In the genomic region with DNA sequence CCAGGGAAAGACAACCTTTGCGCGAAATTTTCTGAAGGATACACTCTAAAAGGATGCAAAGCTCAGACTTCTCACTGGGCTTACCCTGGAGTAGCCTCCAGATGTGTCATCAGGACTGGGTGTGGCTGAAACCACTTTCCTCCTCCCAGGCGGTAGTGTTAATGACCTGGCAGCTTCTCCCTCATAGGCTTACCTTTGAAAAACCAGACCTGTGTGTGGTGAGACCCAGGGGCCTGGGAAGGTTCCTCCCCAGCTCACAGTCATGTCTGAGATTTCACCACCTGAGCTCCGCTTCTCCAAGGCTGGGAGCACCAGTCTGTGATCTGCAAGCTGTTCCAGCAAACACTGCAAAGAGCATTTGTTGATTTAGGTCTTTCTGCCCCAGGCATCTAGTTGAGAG, we compare ENCODE assay signal across 12 cellular contexts.
DNase-seq lines count a peak whose midpoint lies in the region; ATAC-seq and TF ChIP-seq lines count a peak whose summit lies in the region.
"Had no signal": no experiment of that assay in that cellular context is flagged by ENCODE, and none has a peak within 500 bp of the region (broad histone marks: within the 10 kb centered on the region; RNA-seq: fewer than 3 reads in every experiment).

No MANE protein-coding gene starts in this region.

- no peak overlapping the region for H3K4me3 Mint-ChIP-seq in MCF 10A (ENCODE audit: unreplicated experiment)
- H3K4me3 Mint-ChIP-seq: naive B cell; stimulated activated naive B cell treated with anti-CD40 and anti-IgM and Interleukin-4, amounts not matched to agents 10 μg/mL and 1 μg/mL and 100 μg/mL, for 72 hours had no signal

- no peak overlapping the region for H3K27ac Mint-ChIP-seq in MCF 10A (ENCODE audit: low read depth, unreplicated experiment)
- H3K27ac Mint-ChIP-seq: stimulated activated naive B cell treated with anti-CD40 and anti-IgM and Interleukin-4, amounts not matched to agents 10 μg/mL and 1 μg/mL and 100 μg/mL, for 72 hours had no signal

- no peak overlapping the region for H3K9ac ChIP-seq in Karpas-422 (ENCODE audit: low read length)
- H3K9ac ChIP-seq: BLaER1 had no signal

- H3K9me3 ChIP-seq in breast epithelium (no peaks in the 10 kb centered on the region), stomach (no peaks in the 10 kb centered on the region), Karpas-422 (ENCODE audit: low read length) (no peaks in the 10 kb centered on the region)
- H3K9me3 ChIP-seq: ascending aorta, BLaER1 had no signal

- no TSS peak for BruUV-seq in MCF 10A (replicated peaks; lab: Mats Ljungman, UMichigan)

- H3K4me1 ChIP-seq in breast epithelium (no peaks in the 10 kb centered on the region), stomach (peaks cover 0 to 8% (median 5%) of the 10 kb centered on the region in 4 donors), Karpas-422 (ENCODE audit: low read length) (peaks cover 6% of the 10 kb centered on the region)
- H3K4me1 ChIP-seq: ascending aorta had no signal

- H3K4me2 ChIP-seq in Karpas-422 (ENCODE audit: low read depth, low read length, poor library complexity, severe bottlenecking): no peak overlapping the region
- H3K4me2 ChIP-seq: BLaER1 had no signal

- no peak for TF ChIP-seq EP300 in stomach (IDR thresholded peaks at IDR 0.05)

- H3K36me3 Mint-ChIP-seq in MCF 10A (ENCODE audit: insufficient read depth, unreplicated experiment): peaks cover 20% of the 10 kb centered on the region
- H3K36me3 Mint-ChIP-seq: naive B cell; stimulated activated naive B cell treated with anti-CD40 and anti-IgM and Interleukin-4, amounts not matched to agents 10 μg/mL and 1 μg/mL and 100 μg/mL, for 72 hours had no signal

- no peak overlapping the region for H3K27ac ChIP-seq in breast epithelium
- H3K27ac ChIP-seq in stomach: no peak overlapping the region
- no peak overlapping the region for H3K27ac ChIP-seq in Karpas-422 (ENCODE audit: low read length)
- H3K27ac ChIP-seq: ascending aorta, BLaER1 had no signal

- peaks cover 9% of the 10 kb centered on the region for H3K4me1 Mint-ChIP-seq in MCF 10A (ENCODE audit: insufficient read depth, unreplicated experiment)

- no peaks in the 10 kb centered on the region for H4K20me1 ChIP-seq in Karpas-422 (ENCODE audit: insufficient read depth, low read depth, low read length)
- H4K20me1 ChIP-seq: BLaER1 had no signal

- H3K9me3 Mint-ChIP-seq in MCF 10A (ENCODE audit: unreplicated experiment): no peaks in the 10 kb centered on the region
- H3K9me3 Mint-ChIP-seq: naive B cell; stimulated activated naive B cell treated with anti-CD40 and anti-IgM and Interleukin-4, amounts not matched to agents 10 μg/mL and 1 μg/mL and 100 μg/mL, for 72 hours had no signal

- no peaks in the 10 kb centered on the region for H3K27me3 Mint-ChIP-seq in MCF 10A (ENCODE audit: insufficient read depth, unreplicated experiment)
- H3K27me3 Mint-ChIP-seq: naive B cell; stimulated activated naive B cell treated with anti-CD40 and anti-IgM and Interleukin-4, amounts not matched to agents 10 μg/mL and 1 μg/mL and 100 μg/mL, for 72 hours had no signal

- DNase-seq in MCF 10A (ENCODE audit: unreplicated experiment): peak; percentile 72
- DNase-seq in breast epithelium (ENCODE audit: low spot score in 2 of 2): no peak
- DNase-seq in NCI-H146 treated with DMSO at 0.1 percent for 48 hours (lab: John Stamatoyannopoulos, UW; ENCODE audit: unreplicated experiment): peak; percentile 30
- DNase-seq in epithelial cell of esophagus (ENCODE audit: low read depth): peak; percentile 96
- DNase-seq in stomach: peak; percentile 32
- DNase-seq in NCI-H2107 treated with DMSO at 0.1 percent for 48 hours (lab: John Stamatoyannopoulos, UW; ENCODE audit: unreplicated experiment): no peak
- DNase-seq in Karpas-422: no peak
- DNase-seq: naive B cell; stimulated activated naive B cell treated with anti-CD40 and anti-IgM and Interleukin-4, amounts not matched to agents 10 μg/mL and 1 μg/mL and 100 μg/mL, for 72 hours had no signal

- no peak overlapping the region for H3K4me3 ChIP-seq in breast epithelium
- H3K4me3 ChIP-seq in epithelial cell of esophagus (ENCODE audit: low read length): no peak overlapping the region
- no peak overlapping the region for H3K4me3 ChIP-seq in stomach
- no peak overlapping the region for H3K4me3 ChIP-seq in Karpas-422 (ENCODE audit: low read length)
- H3K4me3 ChIP-seq: ascending aorta, BLaER1 had no signal

- H3K27me3 ChIP-seq in breast epithelium: no peaks in the 10 kb centered on the region
- no peaks in the 10 kb centered on the region for H3K27me3 ChIP-seq in stomach
- no peaks in the 10 kb centered on the region for H3K27me3 ChIP-seq in Karpas-422 (ENCODE audit: low read length)
- H3K27me3 ChIP-seq: ascending aorta, BLaER1 had no signal

- CTCF ChIA-PET in MCF 10A (lab: Yijun Ruan, JAX): interaction anchor here (0.6 to 1.2 kb wide), 4 partner anchors 48 to 753 kb away, joined by 3 read pairs; no protein-coding TSS in a partner anchor

- 55 to 73% (median 71%) methylated on average over 4 of the region's 4 CpGs for WGBS in stomach, 5 donors

- H3K79me2 ChIP-seq in Karpas-422 (ENCODE audit: low read length): no peaks in the 10 kb centered on the region

- TF ChIP-seq POLR2A in breast epithelium (IDR thresholded peaks at IDR 0.05): no peak
- no peak for TF ChIP-seq POLR2A in stomach (IDR thresholded peaks at IDR 0.05)

- POLR2A ChIA-PET in MCF 10A (lab: Yijun Ruan, JAX): no interaction called here

- H3K9me2 ChIP-seq in Karpas-422 (replicated peaks; ENCODE audit: insufficient read depth, low read length): no peaks in the 10 kb centered on the region

- no peak overlapping the region for H2AFZ ChIP-seq in Karpas-422 (ENCODE audit: low read length)

- ATAC-seq in HG03520 (IDR thresholded peaks at IDR 0.05; ENCODE audit: unreplicated experiment): no peak
- ATAC-seq: stimulated activated naive B cell treated with anti-CD40 and anti-IgM and Interleukin-4, amounts not matched to agents 10 μg/mL and 1 μg/mL and 100 μg/mL, for 72 hours had no signal

- TF ChIP-seq CTCF in MCF 10A (IDR thresholded peaks at IDR 0.05; ENCODE audit: unreplicated experiment) (no peak), breast epithelium (IDR thresholded peaks at IDR 0.05) (no peak), epithelial cell of esophagus (IDR thresholded peaks at IDR 0.05; ENCODE audit: insufficient read depth, low read depth, low read length, missing control alignments) (no peak), stomach (IDR thresholded peaks at IDR 0.05) (no peak)

- no peaks in the 10 kb centered on the region for H3K36me3 ChIP-seq in breast epithelium
- H3K36me3 ChIP-seq in stomach: no peaks in the 10 kb centered on the region
- no peaks in the 10 kb centered on the region for H3K36me3 ChIP-seq in Karpas-422 (ENCODE audit: insufficient read depth, low read length)
- H3K36me3 ChIP-seq: ascending aorta, BLaER1 had no signal

- intact Hi-C loops in MCF 10A (cut with micrococcal nuclease) (loop anchor here (10.0 kb wide), 1 partner anchor 192 kb away; a partner anchor contains a TSS), breast epithelium (cut with DNase I; ENCODE audit: low total_unique reads) (no loop called here), stomach (cut with DNase I; ENCODE audit: low total_unique reads) (loop anchor here (10.0 kb wide), 1 partner anchor 112 kb away; no protein-coding TSS in a partner anchor)

Comparison
In these comparisons a context has a peak if more than half of its experiments do, and no peak if none do; other contexts are left out.
1. DNase-seq: peak in MCF 10A (single experiment), NCI-H146 treated with DMSO at 0.1 percent for 48 hours (single experiment), epithelial cell of esophagus (single experiment) and stomach (single experiment); none in breast epithelium (0 of 2), NCI-H2107 treated with DMSO at 0.1 percent for 48 hours (single experiment) and Karpas-422 (single experiment).